In genomic region chr22:46593211-46593676, GRCh38 we compare ENCODE assay signal across 8 cellular contexts. TPM values are rescaled to one million over a fixed set of nuclear protein-coding genes. Genes with fewer than 3 reads are reported as not detected.
DNase-seq lines count a peak whose midpoint lies in the region; ATAC-seq and TF ChIP-seq lines count a peak whose summit lies in the region.

No MANE protein-coding gene starts in this region.

- H3K4me3 ChIP-seq in colonic mucosa (no peak overlapping the region), gastrocnemius medialis (no peak overlapping the region), BE2C (ENCODE audit: low read depth, low read length) (no peak overlapping the region)

- peak; percentile 11 to 31 for TF ChIP-seq POLR2A in gastrocnemius medialis (IDR thresholded peaks at IDR 0.05)

- no peaks in the 10 kb centered on the region for H3K36me3 ChIP-seq in colonic mucosa
- H3K36me3 ChIP-seq in gastrocnemius medialis = no peaks in the 10 kb centered on the region
- H3K36me3 ChIP-seq in BE2C = no peaks in the 10 kb centered on the region; the same call in none of the 2 replicates

- no peak overlapping the region for H3K9ac ChIP-seq in colonic mucosa (ENCODE audit: low read depth in 2 of 2, low read length in 2 of 2)

- H3K9me3 ChIP-seq in colonic mucosa = no peaks in the 10 kb centered on the region
- no peaks in the 10 kb centered on the region for H3K9me3 ChIP-seq in gastrocnemius medialis
- H3K9me3 ChIP-seq in BE2C = no peaks in the 10 kb centered on the region

- H3K27me3 ChIP-seq in colonic mucosa = no peaks in the 10 kb centered on the region
- no peaks in the 10 kb centered on the region for H3K27me3 ChIP-seq in gastrocnemius medialis
- no peaks in the 10 kb centered on the region for H3K27me3 ChIP-seq in BE2C

- H3K27ac ChIP-seq in colonic mucosa (peak overlapping the region; percentile 14), gastrocnemius medialis (peak overlapping the region; percentile 29 to 52 (median 43))

- in situ Hi-C loops in GM13976 (cut with MboI; ENCODE audit: low sequenced_read_pairs, unreplicated experiment) = no loop called here
- in situ Hi-C loops in gastrocnemius medialis (cut with MboI; ENCODE audit: low sequenced_read_pairs in 4 of 4) = no loop called here

- intact Hi-C loops in colonic mucosa (cut with DNase I) (no loop called here), gastrocnemius medialis (cut with DNase I; ENCODE audit: low total_unique reads) (no loop called here)

- TF ChIP-seq CTCF in GM13976 (IDR thresholded peaks at IDR 0.05; ENCODE audit: borderline replicate concordance, control extremely low read depth, extremely low read depth, insufficient read depth, missing control alignments) (no peak), colonic mucosa (IDR thresholded peaks at IDR 0.05) (no peak), gastrocnemius medialis (IDR thresholded peaks at IDR 0.05 in 4 of 5, conservative IDR thresholded peaks at IDR 0.05 in 1 of 5) (no peak), BE2C (IDR thresholded peaks at IDR 0.05; ENCODE audit: low read depth, low read length) (no peak)

- no peak for ATAC-seq in gastrocnemius medialis

- DNase-seq in GM13976 (ENCODE audit: low spot score) = peak; percentile 70
- DNase-seq in NOMO-1 treated with dmso at 0.1 percent for 144 hours (lab: John Stamatoyannopoulos, UW; ENCODE audit: unreplicated experiment) = peak; percentile 87
- no peak for DNase-seq in colonic mucosa
- DNase-seq in gastrocnemius medialis = peak in 1 of 2 donors; percentile 43
- DNase-seq in BE2C = no peak
- DNase-seq in T1000 (lab: John Stamatoyannopoulos, UW) = no peak
- DNase-seq in LoVo (ENCODE audit: low spot score) = no peak
- DNase-seq in HuH-7 (ENCODE audit: low spot score) = no peak

- H3K4me1 ChIP-seq in colonic mucosa = peaks cover 15% of the 10 kb centered on the region
- H3K4me1 ChIP-seq in gastrocnemius medialis = peaks cover 29 to 43% of the 10 kb centered on the region in 2 donors
- H3K4me1 ChIP-seq in BE2C = peaks cover 27% of the 10 kb centered on the region

RNA-seq across cellular contexts. Expression of gene GRAMD4, which starts 26.9 kb away (rescaled TPM):
- total RNA-seq in colonic mucosa (100 to 1,000 TPM; 118 to 141 TPM), gastrocnemius medialis (100 to 1,000 TPM in 1 of 4 donors, 10 to 100 TPM in 3; 16.7 to 106 (median 53.3) TPM)
- 53.7 TPM for polyA plus RNA-seq in BE2C (2012; ENCODE audit: insufficient read depth, insufficient read length, low read depth)

RNA-seq across cellular contexts. Expression of gene CELSR1, which starts 55.8 kb away (rescaled TPM):
- total RNA-seq in colonic mucosa = 1 to 10 TPM; 2.7 to 7.8 TPM
- 1 to 10 TPM in 2 of 4 donors, under 1 TPM in 2; 0.10 to 1.5 (median 0.87) TPM for total RNA-seq in gastrocnemius medialis
- polyA plus RNA-seq in BE2C (2012; ENCODE audit: insufficient read depth, insufficient read length, low read depth) = 0.29 TPM

Comparison
In these comparisons a context has a peak if more than half of its experiments do, and no peak if none do; other contexts are left out.
1. DNase-seq: peak in GM13976 (single experiment) and NOMO-1 treated with dmso at 0.1 percent for 144 hours (single experiment); none in colonic mucosa (single experiment), BE2C (single experiment), T1000 (single experiment), LoVo (single experiment) and HuH-7 (single experiment).